Comparison of ENCODE assay signal across 16 cellular contexts in genomic region chr10:21022821-21023220, GRCh38.
DNase-seq lines count a peak whose midpoint lies in the region; ATAC-seq and TF ChIP-seq lines count a peak whose summit lies in the region.
"Had no signal": no experiment of that assay in that cellular context is flagged by ENCODE, and none has a peak within 500 bp of the region (broad histone marks: within the 10 kb centered on the region; RNA-seq: fewer than 3 reads in every experiment).

No MANE protein-coding gene starts in this region.

- no peaks in the 10 kb centered on the region for H3K79me2 ChIP-seq in mammary epithelial cell (ENCODE audit: insufficient read depth, low read length)

- intact Hi-C loops in mammary epithelial cell (cut with micrococcal nuclease) = no loop called here
- intact Hi-C loops in Right ventricle myocardium inferior (cut with DNase I) = no loop called here

- TF ChIP-seq CTCF in HL-60 (IDR thresholded peaks at IDR 0.05; ENCODE audit: insufficient read depth, low read length) (no peak), mammary epithelial cell (conservative IDR thresholded peaks at IDR 0.05 in 1 of 2, IDR thresholded peaks at IDR 0.05 in 1 of 2; ENCODE audit: extremely low read depth in 1 of 2, insufficient read depth in 1 of 2, low read depth in 1 of 2, low read length in 2 of 2) (no peak), foreskin keratinocyte (conservative IDR thresholded peaks at IDR 0.05) (no peak)

- no peaks in the 10 kb centered on the region for H3K36me3 ChIP-seq in mammary epithelial cell (ENCODE audit: insufficient read depth, low read length)
- H3K36me3 ChIP-seq: HAP-1, SJCRH30 had no signal

- H3K4me3 ChIP-seq in HL-60 (replicated peaks; ENCODE audit: insufficient read depth, low read length) (no peak overlapping the region), mammary epithelial cell (replicated peaks in 1 of 3; ENCODE audit: insufficient read depth in 1 of 3, low read depth in 2 of 3, low read length in 3 of 3) (no peak overlapping the region)
- H3K4me3 ChIP-seq: HAP-1, SJCRH30 had no signal

- BruUV-seq in mammary epithelial cell (replicated peaks; lab: Mats Ljungman, UMichigan) = no TSS peak

- DNase-seq in HL-60 (ENCODE audit: low read depth in 1 of 2, low spot score in 1 of 2) (peak; percentile 2 to 35), NOMO-1 (lab: John Stamatoyannopoulos, UW; ENCODE audit: unreplicated experiment in 2 of 2) (peak; percentile 44 to 77), mammary epithelial cell (peak; percentile 65), foreskin keratinocyte (peak; percentile 28 to 55), glomerular visceral epithelial cell (ENCODE audit: extremely low spot score) (no peak), Right ventricle myocardium inferior (ENCODE audit: missing footprints) (no peak)
- DNase-seq: COR-L47, IMR-90, NCI-H1092, NCI-H1694, NCI-H446, NCI-H748 treated with DMSO at 0.1 percent for 48 hours, SJCRH30 had no signal

- H3K9me3 ChIP-seq in mammary epithelial cell (replicated peaks; ENCODE audit: insufficient read depth, low read length) = no peaks in the 10 kb centered on the region
- H3K9me3 ChIP-seq: HAP-1, SJCRH30 had no signal

- H3K4me1 ChIP-seq in mammary epithelial cell (ENCODE audit: insufficient read depth, low read length) (peaks cover 2% of the 10 kb centered on the region), foreskin keratinocyte (peaks cover 7% of the 10 kb centered on the region)
- H3K4me1 ChIP-seq: HAP-1, SJCRH30 had no signal

- no peaks in the 10 kb centered on the region for H4K20me1 ChIP-seq in mammary epithelial cell (ENCODE audit: insufficient read depth, low read length)

- ATAC-seq in foreskin keratinocyte (peak; percentile 42), GM19463 (IDR thresholded peaks at IDR 0.05; ENCODE audit: unreplicated experiment) (no peak), HG03280 (IDR thresholded peaks at IDR 0.05; ENCODE audit: unreplicated experiment) (no peak), Right ventricle myocardium inferior (no peak)

- H3K27ac ChIP-seq in HL-60 (replicated peaks) (no peak overlapping the region), mammary epithelial cell (ENCODE audit: insufficient read depth, low read depth, low read length) (no peak overlapping the region), foreskin keratinocyte (no peak overlapping the region)
- H3K27ac ChIP-seq: SJCRH30 had no signal

- H3K9ac ChIP-seq in mammary epithelial cell (ENCODE audit: insufficient read depth, low read length) = no peak overlapping the region

- CTCF ChIA-PET in mammary epithelial cell (lab: Charles Lee; ENCODE audit: low non-redundant PET) = no interaction called here

- H3K27me3 ChIP-seq in HL-60 (ENCODE audit: insufficient read depth, poor library complexity, severe bottlenecking) (no peaks in the 10 kb centered on the region), mammary epithelial cell (ENCODE audit: insufficient read depth, low read length) (no peaks in the 10 kb centered on the region), foreskin keratinocyte (no peaks in the 10 kb centered on the region)
- H3K27me3 ChIP-seq: SJCRH30 had no signal

- peak overlapping the region; percentile 9 for H2AFZ ChIP-seq in mammary epithelial cell (ENCODE audit: low read depth, low read length)

- dilution Hi-C loops in mammary epithelial cell (cut with HindIII; ENCODE audit: low sequenced_read_pairs) = no loop called here

- WGBS in mammary epithelial cell (ENCODE audit: low coverage, missing lambda C conversion rate) = 0% methylated on average over 3 of the region's 3 CpGs

- in situ Hi-C loops in mammary epithelial cell (cut with MboI; ENCODE audit: low sequenced_read_pairs in 2 of 2) = no loop called here

- H3K4me2 ChIP-seq in mammary epithelial cell (ENCODE audit: insufficient read depth, low read depth, low read length) = peak overlapping the region; percentile 10

Comparison
In these comparisons a context has a peak if more than half of its experiments do, and no peak if none do; other contexts are left out.
1. DNase-seq: peak in HL-60 (2 of 2), NOMO-1 (2 of 2), mammary epithelial cell (single experiment) and foreskin keratinocyte (2 of 2); none in glomerular visceral epithelial cell (single experiment) and Right ventricle myocardium inferior (single experiment).